1 cellular context compared by ENCODE assay signal in the genomic region with DNA sequence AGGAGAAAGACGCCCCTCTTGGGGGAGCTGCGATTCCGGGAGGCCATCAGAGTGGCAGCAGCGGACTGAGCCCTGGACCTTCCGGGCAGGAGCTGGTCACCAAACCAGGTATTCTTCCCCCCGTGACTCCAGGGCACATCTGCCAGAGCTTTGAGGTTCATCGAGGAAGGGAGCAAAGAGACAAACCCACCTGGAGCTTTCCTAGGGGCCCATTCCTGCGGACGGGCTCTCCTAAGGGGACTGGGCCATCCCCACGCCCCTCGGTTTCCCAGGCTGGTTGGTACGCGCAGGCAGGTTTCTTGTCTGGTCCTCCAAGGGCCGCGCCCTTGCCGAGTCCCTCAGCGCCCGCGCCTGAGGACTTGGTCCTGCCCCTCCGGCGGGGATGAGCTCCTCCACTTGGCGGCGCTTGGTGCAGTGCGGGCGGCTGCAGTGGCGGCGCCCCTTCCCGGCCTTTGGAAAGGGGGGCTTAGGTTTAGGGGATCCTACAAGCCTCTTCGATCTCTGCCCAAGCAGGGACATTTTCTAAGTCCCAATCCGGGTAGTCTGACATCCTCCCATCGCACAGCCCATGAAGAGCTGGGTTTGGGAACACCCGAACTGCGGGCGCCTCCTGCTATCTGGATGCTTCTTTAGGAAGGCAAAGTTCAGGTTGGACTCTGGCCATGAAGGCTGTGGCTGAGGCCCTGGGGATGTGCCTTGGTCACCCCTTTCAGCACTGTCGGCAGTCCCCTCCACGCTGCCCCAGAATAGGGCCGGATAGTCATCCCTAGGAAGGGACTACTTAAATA.
TF ChIP-seq lines count a peak whose summit lies in the region.

No MANE protein-coding gene starts in this region.

TF ChIP-seq in IMR-90, 13 proteins besides CTCF, POLR2A, EP300 and RAD21:
- no peak for TF ChIP-seq RCOR1 (IDR thresholded peaks at IDR 0.05; ENCODE audit: insufficient replicate concordance, low read length)
- no peak for TF ChIP-seq ELK1 (IDR thresholded peaks at IDR 0.05; ENCODE audit: borderline replicate concordance, low read depth, low read length)
- no peak for TF ChIP-seq BHLHE40 (IDR thresholded peaks at IDR 0.05; ENCODE audit: low read depth, low read length)
- TF ChIP-seq SMC3 (IDR thresholded peaks at IDR 0.05; ENCODE audit: low read depth, low read length) = no peak
- TF ChIP-seq MAFK (IDR thresholded peaks at IDR 0.05; ENCODE audit: low read depth, low read length) = no peak
- no peak for TF ChIP-seq CEBPB (IDR thresholded peaks at IDR 0.05; ENCODE audit: low read depth, low read length)
- TF ChIP-seq NFE2L2 (IDR thresholded peaks at IDR 0.05; ENCODE audit: low read depth, low read length) = no peak
- TF ChIP-seq, protein P1, sequence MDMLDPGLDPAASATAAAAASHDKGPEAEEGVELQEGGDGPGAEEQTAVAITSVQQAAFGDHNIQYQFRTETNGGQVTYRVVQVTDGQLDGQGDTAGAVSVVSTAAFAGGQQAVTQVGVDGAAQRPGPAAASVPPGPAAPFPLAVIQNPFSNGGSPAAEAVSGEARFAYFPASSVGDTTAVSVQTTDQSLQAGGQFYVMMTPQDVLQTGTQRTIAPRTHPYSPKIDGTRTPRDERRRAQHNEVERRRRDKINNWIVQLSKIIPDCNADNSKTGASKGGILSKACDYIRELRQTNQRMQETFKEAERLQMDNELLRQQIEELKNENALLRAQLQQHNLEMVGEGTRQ (IDR thresholded peaks at IDR 0.05; ENCODE audit: low read depth, low read length) = no peak
- TF ChIP-seq FOS (IDR thresholded peaks at IDR 0.05; ENCODE audit: low read depth, low read length) = no peak
- no peak for TF ChIP-seq CHD1 (IDR thresholded peaks at IDR 0.05; ENCODE audit: low read depth, low read length)
- TF ChIP-seq RFX5 (IDR thresholded peaks at IDR 0.05; ENCODE audit: low read depth, low read length) = no peak
- TF ChIP-seq MAZ (IDR thresholded peaks at IDR 0.05; ENCODE audit: borderline replicate concordance, low read depth, low read length) = no peak
- TF ChIP-seq MXI1 (IDR thresholded peaks at IDR 0.05; ENCODE audit: borderline replicate concordance, low read depth, low read length) = no peak
TF ChIP-seq in IMR-90: peak in this region for 0.
